In the genomic region with DNA sequence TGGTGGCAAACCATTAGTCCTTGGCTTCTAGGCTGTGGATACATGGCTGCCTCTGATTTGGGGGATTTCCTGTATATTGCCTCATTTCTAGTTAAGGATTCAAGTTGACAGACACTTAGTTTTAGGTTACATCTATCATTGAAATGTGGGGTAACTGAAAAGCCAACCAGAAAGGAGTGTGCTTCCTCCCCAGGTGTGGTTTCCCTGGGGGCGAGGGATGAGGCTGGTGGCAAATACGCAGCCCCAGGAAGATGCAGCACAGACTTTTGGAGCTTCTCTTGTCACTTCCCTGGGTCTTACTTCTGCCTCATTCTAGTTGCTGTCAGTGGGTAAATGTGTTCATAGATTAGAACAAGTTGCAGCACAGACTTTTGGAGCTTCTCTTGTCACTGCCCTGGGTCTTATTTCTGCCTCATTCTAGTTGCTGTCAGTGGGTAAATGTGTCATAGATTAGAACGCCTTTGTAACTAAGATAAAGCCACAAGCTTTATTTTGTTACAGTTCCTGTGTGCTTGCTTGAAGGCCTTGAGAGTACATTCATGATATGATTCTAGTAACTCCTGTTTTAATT, we compare ENCODE assay signal across 8 cellular contexts.
A peak's percentile ranks its signal among the peaks of the same experiment; 100 is the strongest.
DNase-seq lines count a peak whose midpoint lies in the region; ATAC-seq and TF ChIP-seq lines count a peak whose summit lies in the region.

No MANE protein-coding gene starts in this region.

- H3K27me3 Mint-ChIP-seq in activated naive CD8-positive, alpha-beta T cell, result no peaks in the 10 kb centered on the region

- BruUV-seq in A673 (replicated peaks; lab: Mats Ljungman, UMichigan), result no TSS peak

- H3K27me3 ChIP-seq in A673 (replicated peaks; ENCODE audit: insufficient read depth, low read depth, low read length, poor library complexity), result no peaks in the 10 kb centered on the region
- no peaks in the 10 kb centered on the region for H3K27me3 ChIP-seq in lung (ENCODE audit: control insufficient read depth, insufficient read depth)

- H3K36me3 Mint-ChIP-seq in activated naive CD8-positive, alpha-beta T cell, result peaks cover 13% of the 10 kb centered on the region

- H3K4me3 ChIP-seq in A673 (ENCODE audit: low read depth, low read length, poor library complexity, severe bottlenecking) (no peak overlapping the region), lung (no peak overlapping the region)

- TF ChIP-seq CTCF in A673 (conservative IDR thresholded peaks at IDR 0.05; ENCODE audit: low read depth, low read length) (no peak), lung (IDR thresholded peaks at IDR 0.05; ENCODE audit: control extremely low read depth, extremely low read depth) (no peak)

- 40 to 61% methylated on average over 3 of the region's 3 CpGs for WGBS in lung, 2 donors

- peaks cover 4% of the 10 kb centered on the region for H3K9me3 Mint-ChIP-seq in activated naive CD8-positive, alpha-beta T cell (ENCODE audit: low read depth)

- no peak for ATAC-seq in lung (ENCODE audit: insufficient read depth, low FRiP score)
- no peak for ATAC-seq in HG02885 (IDR thresholded peaks at IDR 0.05; ENCODE audit: poor library complexity, unreplicated experiment)

- H3K4me1 Mint-ChIP-seq in activated naive CD8-positive, alpha-beta T cell (ENCODE audit: low read depth), result peaks cover 75% of the 10 kb centered on the region

- peaks cover 3% of the 10 kb centered on the region for H3K9me3 ChIP-seq in A673 (ENCODE audit: low read depth, low read length, poor library complexity, severe bottlenecking)
- H3K9me3 ChIP-seq in lung (ENCODE audit: control insufficient read depth in 2 of 2, insufficient read depth in 1 of 2, low read length in 1 of 2), result no peaks in the 10 kb centered on the region

- intact Hi-C loops in A673 (cut with micrococcal nuclease; ENCODE audit: unreplicated experiment), result no loop called here

- H3K4me1 ChIP-seq in A673 (ENCODE audit: insufficient read depth, low read length, poor library complexity, severe bottlenecking) (peaks cover 11% of the 10 kb centered on the region), lung (ENCODE audit: control insufficient read depth in 2 of 2, insufficient read depth in 2 of 2, low read length in 2 of 2) (peaks cover 7 to 31% of the 10 kb centered on the region in 2 donors)

- DNase-seq in A673 (ENCODE audit: low spot score) (peak; percentile 15), NCI-H226 (peak; percentile 43), lung (ENCODE audit: low spot score) (no peak), occipital lobe (lab: John Stamatoyannopoulos, UW) (no peak), glomerular visceral epithelial cell (ENCODE audit: extremely low spot score) (no peak), NOMO-1 treated with DMSO at 0.1 percent for 48 hours (lab: John Stamatoyannopoulos, UW; ENCODE audit: unreplicated experiment) (no peak)

- H3K4me3 Mint-ChIP-seq in activated naive CD8-positive, alpha-beta T cell, result peak overlapping the region; percentile 74

- H3K27ac ChIP-seq in A673 (ENCODE audit: low read depth, low read length, poor library complexity, severe bottlenecking) (peak overlapping the region; percentile 36), lung (ENCODE audit: low read depth in 1 of 2, low read length in 1 of 2) (peak overlapping the region; percentile 48 to 76)

- POLR2A ChIA-PET in A673 (lab: Charles Lee; ENCODE audit: low non-redundant PET), result interaction anchor here (0.6 kb wide), 1 partner anchor 55 kb away, joined by 7 read pairs; no protein-coding TSS in a partner anchor

- H3K36me3 ChIP-seq in A673 (ENCODE audit: insufficient read depth, low read length, poor library complexity, severe bottlenecking) (no peaks in the 10 kb centered on the region), lung (ENCODE audit: control insufficient read depth in 2 of 2, insufficient read depth in 2 of 2, low read length in 2 of 2) (no peaks in the 10 kb centered on the region)

- CTCF ChIA-PET in A673 (lab: Charles Lee), result no interaction called here

- H3K27ac Mint-ChIP-seq in activated naive CD8-positive, alpha-beta T cell, result peak overlapping the region; percentile 98

Comparison
In these comparisons a context has a peak if more than half of its experiments do, and no peak if none do; other contexts are left out.
1. DNase-seq: peak in A673 (single experiment) and NCI-H226 (single experiment); none in lung (single experiment), occipital lobe (single experiment), glomerular visceral epithelial cell (single experiment) and NOMO-1 treated with DMSO at 0.1 percent for 48 hours (single experiment).